In genomic region chr7:142745783-142746182, GRCh38 we compare ENCODE assay signal across 26 cellular contexts. TPM values are rescaled to one million over a fixed set of nuclear protein-coding genes. Genes with fewer than 3 reads are reported as not detected.
"Had no signal": no experiment of that assay in that cellular context is flagged by ENCODE, and none has a peak within 500 bp of the region (broad histone marks: within the 10 kb centered on the region; RNA-seq: fewer than 3 reads in every experiment).

No MANE protein-coding gene starts in this region.

- H2AFZ ChIP-seq: parathyroid adenoma had no signal

- DNase-seq: effector memory CD4-positive, alpha-beta T cell; immature natural killer cell; left ventricle myocardium inferior; mesenchymal stem cell; naive B cell; occipital lobe; right lobe of liver; spleen; stimulated activated CD4-positive, alpha-beta T cell treated with anti-CD3 and anti-CD28 coated beads, Interleukin-15, amount 100 ng/mL, for 24 hours; stimulated activated CD4-positive, alpha-beta T cell treated with anti-CD3 and anti-CD28 coated beads, Interleukin-1b, Interleukin-23, amount 100 ng/mL, for 48 hours; stimulated activated CD4-positive, alpha-beta T cell treated with anti-CD3 and anti-CD28 coated beads, Interleukin-4, amount 100 ng/mL, for 24 hours; stimulated activated naive B cell treated with anti-CD40 and anti-IgM and Interleukin-4, amounts not matched to agents 10 μg/mL and 1 μg/mL and 100 μg/mL, for 72 hours; stimulated activated naive CD8-positive, alpha-beta T cell treated with anti-CD3 and anti-CD28 coated beads, Interleukin-15, amount 100 ng/mL, for 72 hours; transverse colon had no signal

- H3K9ac ChIP-seq: parathyroid adenoma had no signal

- ATAC-seq: esophagus mucosa; stimulated activated naive B cell treated with anti-CD40 and anti-IgM and Interleukin-4, amounts not matched to agents 10 μg/mL and 1 μg/mL and 100 μg/mL, for 72 hours; stimulated activated naive CD8-positive, alpha-beta T cell treated with anti-CD3 and anti-CD28 coated beads, Interleukin-15, amount 100 ng/mL, for 72 hours had no signal

- H3K36me3 ChIP-seq: gastroesophageal sphincter, left ventricle myocardium inferior, prostate gland, right lobe of liver, spleen, thoracic aorta, transverse colon had no signal

- H3K4me1 ChIP-seq: gastroesophageal sphincter, parathyroid adenoma, prostate gland, right lobe of liver had no signal

- H3K4me3 ChIP-seq: gastroesophageal sphincter, left ventricle myocardium inferior, lung, prostate gland, right lobe of liver, spleen, thoracic aorta, transverse colon had no signal

- FAIRE-seq: endometrium, keratinocyte had no signal

- H3K27me3 ChIP-seq: right lobe of liver, spleen, transverse colon had no signal

- H3K9me3 ChIP-seq: gastroesophageal sphincter, left ventricle myocardium inferior, prostate gland, right lobe of liver, spleen, thoracic aorta, transverse colon had no signal

- H3K27ac ChIP-seq: gastroesophageal sphincter, left ventricle myocardium inferior, parathyroid adenoma, prostate gland, right lobe of liver, thoracic aorta, transverse colon had no signal

- H3K79me2 ChIP-seq: parathyroid adenoma had no signal

RNA-seq across cellular contexts. Expression of gene PRSS1, which starts 3.5 kb away (rescaled TPM):
- total RNA-seq: esophagus mucosa, fibroblast of villous mesenchyme, left ventricle myocardium inferior, occipital lobe, prostate gland, renal cortical epithelial cell, right lobe of liver, subcutaneous adipose tissue, transverse colon, ureter had no signal
- polyA plus RNA-seq: keratinocyte had no signal

RNA-seq across cellular contexts. Expression of gene PRSS2, which starts 25.0 kb away (rescaled TPM):
- total RNA-seq: esophagus mucosa, fibroblast of villous mesenchyme, gastroesophageal sphincter, left ventricle myocardium inferior, occipital lobe, prostate gland, renal cortical epithelial cell, subcutaneous adipose tissue, transverse colon, ureter had no signal
- polyA plus RNA-seq: immature natural killer cell, keratinocyte had no signal
